1 cellular context compared by ENCODE assay signal in the genomic region with DNA sequence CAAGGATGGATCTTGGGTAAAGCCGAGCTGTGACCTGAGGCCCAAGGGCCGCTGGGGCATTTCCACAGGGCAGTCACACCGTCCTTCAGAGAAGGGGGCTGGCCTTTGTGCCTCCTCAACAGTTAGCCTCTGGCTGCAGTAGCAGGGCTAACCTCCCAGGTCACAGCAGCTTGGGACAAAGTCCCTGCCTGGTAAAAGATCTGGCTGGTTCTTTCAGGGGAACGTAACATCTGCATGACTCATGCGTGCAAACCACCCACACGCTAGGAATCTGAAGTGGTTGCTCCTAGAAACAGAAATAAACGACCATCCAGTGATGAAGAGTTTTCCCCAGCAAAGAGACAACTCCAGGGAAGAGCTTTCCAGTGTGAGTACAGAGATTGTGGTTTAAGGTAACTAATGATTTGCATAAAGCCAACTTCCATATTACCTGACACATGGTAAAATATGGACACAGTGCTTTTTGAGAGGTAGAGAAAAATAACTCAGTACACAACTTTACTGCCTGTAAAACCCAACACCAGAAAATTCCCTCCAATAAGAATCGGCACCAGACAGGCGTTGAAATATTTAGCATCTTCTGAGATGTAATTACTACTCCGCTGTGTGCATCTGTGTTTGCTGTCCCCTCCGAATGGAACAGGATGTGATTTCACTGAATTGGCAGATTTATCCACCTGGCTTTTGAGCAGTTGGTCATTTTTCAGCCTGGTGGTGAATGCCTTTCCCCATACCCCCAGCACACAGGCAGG.
A peak's percentile ranks its signal among the peaks of the same experiment; 100 is the strongest.
TF ChIP-seq lines count a peak whose summit lies in the region.

No MANE protein-coding gene starts in this region.

TF ChIP-seq in HepG2, 621 proteins besides CTCF, POLR2A, EP300 and RAD21 (continued from another document and continues in another):
- TF ChIP-seq, protein P1, sequence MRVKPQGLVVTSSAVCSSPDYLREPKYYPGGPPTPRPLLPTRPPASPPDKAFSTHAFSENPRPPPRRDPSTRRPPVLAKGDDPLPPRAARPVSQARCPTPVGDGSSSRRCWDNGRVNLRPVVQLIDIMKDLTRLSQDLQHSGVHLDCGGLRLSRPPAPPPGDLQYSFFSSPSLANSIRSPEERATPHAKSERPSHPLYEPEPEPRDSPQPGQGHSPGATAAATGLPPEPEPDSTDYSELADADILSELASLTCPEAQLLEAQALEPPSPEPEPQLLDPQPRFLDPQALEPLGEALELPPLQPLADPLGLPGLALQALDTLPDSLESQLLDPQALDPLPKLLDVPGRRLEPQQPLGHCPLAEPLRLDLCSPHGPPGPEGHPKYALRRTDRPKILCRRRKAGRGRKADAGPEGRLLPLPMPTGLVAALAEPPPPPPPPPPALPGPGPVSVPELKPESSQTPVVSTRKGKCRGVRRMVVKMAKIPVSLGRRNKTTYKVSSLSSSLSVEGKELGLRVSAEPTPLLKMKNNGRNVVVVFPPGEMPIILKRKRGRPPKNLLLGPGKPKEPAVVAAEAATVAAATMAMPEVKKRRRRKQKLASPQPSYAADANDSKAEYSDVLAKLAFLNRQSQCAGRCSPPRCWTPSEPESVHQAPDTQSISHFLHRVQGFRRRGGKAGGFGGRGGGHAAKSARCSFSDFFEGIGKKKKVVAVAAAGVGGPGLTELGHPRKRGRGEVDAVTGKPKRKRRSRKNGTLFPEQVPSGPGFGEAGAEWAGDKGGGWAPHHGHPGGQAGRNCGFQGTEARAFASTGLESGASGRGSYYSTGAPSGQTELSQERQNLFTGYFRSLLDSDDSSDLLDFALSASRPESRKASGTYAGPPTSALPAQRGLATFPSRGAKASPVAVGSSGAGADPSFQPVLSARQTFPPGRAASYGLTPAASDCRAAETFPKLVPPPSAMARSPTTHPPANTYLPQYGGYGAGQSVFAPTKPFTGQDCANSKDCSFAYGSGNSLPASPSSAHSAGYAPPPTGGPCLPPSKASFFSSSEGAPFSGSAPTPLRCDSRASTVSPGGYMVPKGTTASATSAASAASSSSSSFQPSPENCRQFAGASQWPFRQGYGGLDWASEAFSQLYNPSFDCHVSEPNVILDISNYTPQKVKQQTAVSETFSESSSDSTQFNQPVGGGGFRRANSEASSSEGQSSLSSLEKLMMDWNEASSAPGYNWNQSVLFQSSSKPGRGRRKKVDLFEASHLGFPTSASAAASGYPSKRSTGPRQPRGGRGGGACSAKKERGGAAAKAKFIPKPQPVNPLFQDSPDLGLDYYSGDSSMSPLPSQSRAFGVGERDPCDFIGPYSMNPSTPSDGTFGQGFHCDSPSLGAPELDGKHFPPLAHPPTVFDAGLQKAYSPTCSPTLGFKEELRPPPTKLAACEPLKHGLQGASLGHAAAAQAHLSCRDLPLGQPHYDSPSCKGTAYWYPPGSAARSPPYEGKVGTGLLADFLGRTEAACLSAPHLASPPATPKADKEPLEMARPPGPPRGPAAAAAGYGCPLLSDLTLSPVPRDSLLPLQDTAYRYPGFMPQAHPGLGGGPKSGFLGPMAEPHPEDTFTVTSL (CRISPR knock-in tag; IDR thresholded peaks at IDR 0.05; ENCODE audit: borderline replicate concordance) = peak; percentile 62; the same call in 1 of the 2 replicates
- TF ChIP-seq, protein P2, sequence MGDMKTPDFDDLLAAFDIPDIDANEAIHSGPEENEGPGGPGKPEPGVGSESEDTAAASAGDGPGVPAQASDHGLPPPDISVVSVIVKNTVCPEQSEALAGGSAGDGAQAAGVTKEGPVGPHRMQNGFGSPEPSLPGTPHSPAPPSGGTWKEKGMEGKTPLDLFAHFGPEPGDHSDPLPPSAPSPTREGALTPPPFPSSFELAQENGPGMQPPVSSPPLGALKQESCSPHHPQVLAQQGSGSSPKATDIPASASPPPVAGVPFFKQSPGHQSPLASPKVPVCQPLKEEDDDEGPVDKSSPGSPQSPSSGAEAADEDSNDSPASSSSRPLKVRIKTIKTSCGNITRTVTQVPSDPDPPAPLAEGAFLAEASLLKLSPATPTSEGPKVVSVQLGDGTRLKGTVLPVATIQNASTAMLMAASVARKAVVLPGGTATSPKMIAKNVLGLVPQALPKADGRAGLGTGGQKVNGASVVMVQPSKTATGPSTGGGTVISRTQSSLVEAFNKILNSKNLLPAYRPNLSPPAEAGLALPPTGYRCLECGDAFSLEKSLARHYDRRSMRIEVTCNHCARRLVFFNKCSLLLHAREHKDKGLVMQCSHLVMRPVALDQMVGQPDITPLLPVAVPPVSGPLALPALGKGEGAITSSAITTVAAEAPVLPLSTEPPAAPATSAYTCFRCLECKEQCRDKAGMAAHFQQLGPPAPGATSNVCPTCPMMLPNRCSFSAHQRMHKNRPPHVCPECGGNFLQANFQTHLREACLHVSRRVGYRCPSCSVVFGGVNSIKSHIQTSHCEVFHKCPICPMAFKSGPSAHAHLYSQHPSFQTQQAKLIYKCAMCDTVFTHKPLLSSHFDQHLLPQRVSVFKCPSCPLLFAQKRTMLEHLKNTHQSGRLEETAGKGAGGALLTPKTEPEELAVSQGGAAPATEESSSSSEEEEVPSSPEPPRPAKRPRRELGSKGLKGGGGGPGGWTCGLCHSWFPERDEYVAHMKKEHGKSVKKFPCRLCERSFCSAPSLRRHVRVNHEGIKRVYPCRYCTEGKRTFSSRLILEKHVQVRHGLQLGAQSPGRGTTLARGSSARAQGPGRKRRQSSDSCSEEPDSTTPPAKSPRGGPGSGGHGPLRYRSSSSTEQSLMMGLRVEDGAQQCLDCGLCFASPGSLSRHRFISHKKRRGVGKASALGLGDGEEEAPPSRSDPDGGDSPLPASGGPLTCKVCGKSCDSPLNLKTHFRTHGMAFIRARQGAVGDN (CRISPR knock-in tag; IDR thresholded peaks at IDR 0.05) = peak; percentile 76
- TF ChIP-seq, protein P3, sequence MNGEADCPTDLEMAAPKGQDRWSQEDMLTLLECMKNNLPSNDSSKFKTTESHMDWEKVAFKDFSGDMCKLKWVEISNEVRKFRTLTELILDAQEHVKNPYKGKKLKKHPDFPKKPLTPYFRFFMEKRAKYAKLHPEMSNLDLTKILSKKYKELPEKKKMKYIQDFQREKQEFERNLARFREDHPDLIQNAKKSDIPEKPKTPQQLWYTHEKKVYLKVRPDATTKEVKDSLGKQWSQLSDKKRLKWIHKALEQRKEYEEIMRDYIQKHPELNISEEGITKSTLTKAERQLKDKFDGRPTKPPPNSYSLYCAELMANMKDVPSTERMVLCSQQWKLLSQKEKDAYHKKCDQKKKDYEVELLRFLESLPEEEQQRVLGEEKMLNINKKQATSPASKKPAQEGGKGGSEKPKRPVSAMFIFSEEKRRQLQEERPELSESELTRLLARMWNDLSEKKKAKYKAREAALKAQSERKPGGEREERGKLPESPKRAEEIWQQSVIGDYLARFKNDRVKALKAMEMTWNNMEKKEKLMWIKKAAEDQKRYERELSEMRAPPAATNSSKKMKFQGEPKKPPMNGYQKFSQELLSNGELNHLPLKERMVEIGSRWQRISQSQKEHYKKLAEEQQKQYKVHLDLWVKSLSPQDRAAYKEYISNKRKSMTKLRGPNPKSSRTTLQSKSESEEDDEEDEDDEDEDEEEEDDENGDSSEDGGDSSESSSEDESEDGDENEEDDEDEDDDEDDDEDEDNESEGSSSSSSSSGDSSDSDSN (CRISPR knock-in tag; IDR thresholded peaks at IDR 0.05) = peak; percentile 39; the same call in 1 of the 2 replicates
- TF ChIP-seq ZFX (CRISPR knock-in tag; IDR thresholded peaks at IDR 0.05; ENCODE audit: low read depth) = peak; percentile 53
- TF ChIP-seq SMAD3 (CRISPR knock-in tag; IDR thresholded peaks at IDR 0.05) = no peak
- TF ChIP-seq, protein P4, sequence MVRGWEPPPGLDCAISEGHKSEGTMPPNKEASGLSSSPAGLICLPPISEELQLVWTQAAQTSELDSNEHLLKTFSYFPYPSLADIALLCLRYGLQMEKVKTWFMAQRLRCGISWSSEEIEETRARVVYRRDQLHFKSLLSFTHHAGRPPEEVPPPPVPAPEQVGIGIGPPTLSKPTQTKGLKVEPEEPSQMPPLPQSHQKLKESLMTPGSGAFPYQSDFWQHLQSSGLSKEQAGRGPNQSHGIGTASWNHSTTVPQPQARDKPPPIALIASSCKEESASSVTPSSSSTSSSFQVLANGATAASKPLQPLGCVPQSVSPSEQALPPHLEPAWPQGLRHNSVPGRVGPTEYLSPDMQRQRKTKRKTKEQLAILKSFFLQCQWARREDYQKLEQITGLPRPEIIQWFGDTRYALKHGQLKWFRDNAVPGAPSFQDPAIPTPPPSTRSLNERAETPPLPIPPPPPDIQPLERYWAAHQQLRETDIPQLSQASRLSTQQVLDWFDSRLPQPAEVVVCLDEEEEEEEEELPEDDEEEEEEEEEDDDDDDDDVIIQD (CRISPR knock-in tag; IDR thresholded peaks at IDR 0.05; ENCODE audit: low read depth) = peak; percentile 76
- TF ChIP-seq RFXAP (CRISPR knock-in tag; IDR thresholded peaks at IDR 0.05; ENCODE audit: borderline replicate concordance) = peak; percentile 21; the same call in 1 of the 2 replicates
- no peak for TF ChIP-seq ZNF260 (CRISPR knock-in tag; IDR thresholded peaks at IDR 0.05; ENCODE audit: borderline replicate concordance, low read depth)
- no peak; the same call in 1 of the 2 replicates for TF ChIP-seq NR2F6 (IDR thresholded peaks at IDR 0.05)
- peak; percentile 74 for TF ChIP-seq NR2F6 (CRISPR knock-in tag; IDR thresholded peaks at IDR 0.05)
- TF ChIP-seq PPARG (CRISPR knock-in tag; conservative IDR thresholded peaks at IDR 0.05) = 0 out of 2 replicates have a peak, but pooled peaks have one; percentile 25
- peak; percentile 24; the same call in 1 of the 2 replicates for TF ChIP-seq NCOA2 (CRISPR knock-in tag; IDR thresholded peaks at IDR 0.05)
- 0 out of 2 replicates have a peak, but pooled peaks have one; percentile 30 for TF ChIP-seq MTA1 (CRISPR knock-in tag; IDR thresholded peaks at IDR 0.05; ENCODE audit: borderline replicate concordance)
- no peak for TF ChIP-seq MEF2D (CRISPR knock-in tag; IDR thresholded peaks at IDR 0.05)
- no peak for TF ChIP-seq EEA1 (CRISPR knock-in tag; IDR thresholded peaks at IDR 0.05; ENCODE audit: borderline replicate concordance)
- TF ChIP-seq HDAC1 (CRISPR knock-in tag; IDR thresholded peaks at IDR 0.05) = peak; percentile 18; the same call in 1 of the 2 replicates
- no peak for TF ChIP-seq ZFAT (CRISPR knock-in tag; conservative IDR thresholded peaks at IDR 0.05)
- TF ChIP-seq, protein P5, sequence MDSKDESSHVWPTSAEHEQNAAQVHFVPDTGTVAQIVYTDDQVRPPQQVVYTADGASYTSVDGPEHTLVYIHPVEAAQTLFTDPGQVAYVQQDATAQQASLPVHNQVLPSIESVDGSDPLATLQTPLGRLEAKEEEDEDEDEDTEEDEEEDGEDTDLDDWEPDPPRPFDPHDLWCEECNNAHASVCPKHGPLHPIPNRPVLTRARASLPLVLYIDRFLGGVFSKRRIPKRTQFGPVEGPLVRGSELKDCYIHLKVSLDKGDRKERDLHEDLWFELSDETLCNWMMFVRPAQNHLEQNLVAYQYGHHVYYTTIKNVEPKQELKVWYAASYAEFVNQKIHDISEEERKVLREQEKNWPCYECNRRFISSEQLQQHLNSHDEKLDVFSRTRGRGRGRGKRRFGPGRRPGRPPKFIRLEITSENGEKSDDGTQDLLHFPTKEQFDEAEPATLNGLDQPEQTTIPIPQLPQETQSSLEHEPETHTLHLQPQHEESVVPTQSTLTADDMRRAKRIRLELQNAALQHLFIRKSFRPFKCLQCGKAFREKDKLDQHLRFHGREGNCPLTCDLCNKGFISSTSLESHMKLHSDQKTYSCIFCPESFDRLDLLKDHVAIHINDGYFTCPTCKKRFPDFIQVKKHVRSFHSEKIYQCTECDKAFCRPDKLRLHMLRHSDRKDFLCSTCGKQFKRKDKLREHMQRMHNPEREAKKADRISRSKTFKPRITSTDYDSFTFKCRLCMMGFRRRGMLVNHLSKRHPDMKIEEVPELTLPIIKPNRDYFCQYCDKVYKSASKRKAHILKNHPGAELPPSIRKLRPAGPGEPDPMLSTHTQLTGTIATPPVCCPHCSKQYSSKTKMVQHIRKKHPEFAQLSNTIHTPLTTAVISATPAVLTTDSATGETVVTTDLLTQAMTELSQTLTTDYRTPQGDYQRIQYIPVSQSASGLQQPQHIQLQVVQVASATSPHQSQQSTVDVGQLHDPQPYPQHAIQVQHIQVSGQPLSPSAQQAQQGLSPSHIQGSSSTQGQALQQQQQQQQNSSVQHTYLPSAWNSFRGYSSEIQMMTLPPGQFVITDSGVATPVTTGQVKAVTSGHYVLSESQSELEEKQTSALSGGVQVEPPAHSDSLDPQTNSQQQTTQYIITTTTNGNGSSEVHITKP (CRISPR knock-in tag; IDR thresholded peaks at IDR 0.05; ENCODE audit: low read depth) = peak; percentile 84
- TF ChIP-seq SOX5 (CRISPR knock-in tag; IDR thresholded peaks at IDR 0.05; ENCODE audit: borderline replicate concordance) = peak; percentile 41; the same call in 1 of the 2 replicates
- peak; percentile 99 for TF ChIP-seq FOSL2 (CRISPR knock-in tag; IDR thresholded peaks at IDR 0.05)
- peak; percentile 70; the same call in 1 of the 2 replicates for TF ChIP-seq HMG20A (CRISPR knock-in tag; IDR thresholded peaks at IDR 0.05; ENCODE audit: borderline replicate concordance)
- TF ChIP-seq, protein P6, sequence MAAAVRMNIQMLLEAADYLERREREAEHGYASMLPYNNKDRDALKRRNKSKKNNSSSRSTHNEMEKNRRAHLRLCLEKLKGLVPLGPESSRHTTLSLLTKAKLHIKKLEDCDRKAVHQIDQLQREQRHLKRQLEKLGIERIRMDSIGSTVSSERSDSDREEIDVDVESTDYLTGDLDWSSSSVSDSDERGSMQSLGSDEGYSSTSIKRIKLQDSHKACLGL (CRISPR knock-in tag; IDR thresholded peaks at IDR 0.05) = 0 out of 2 replicates have a peak, but pooled peaks have one; percentile 38
- TF ChIP-seq NFATC3 (CRISPR knock-in tag; IDR thresholded peaks at IDR 0.05) = no peak
- peak; percentile 88 for TF ChIP-seq TEAD3 (CRISPR knock-in tag; optimal IDR thresholded peaks at IDR 0.05; ENCODE audit: borderline replicate concordance)
- TF ChIP-seq ZNF792 (CRISPR knock-in tag; IDR thresholded peaks at IDR 0.05) = 0 out of 2 replicates have a peak, but pooled peaks have one; percentile 24
- peak; percentile 69 for TF ChIP-seq GATAD2A (CRISPR knock-in tag; IDR thresholded peaks at IDR 0.05)
- TF ChIP-seq MXD4 (CRISPR knock-in tag; IDR thresholded peaks at IDR 0.05) = no peak
- peak; percentile 42; the same call in 1 of the 2 replicates for TF ChIP-seq ERF (CRISPR knock-in tag; IDR thresholded peaks at IDR 0.05)
- peak; percentile 72; the same call in 1 of the 3 replicates for TF ChIP-seq MXI1 (IDR thresholded peaks at IDR 0.05; ENCODE audit: borderline replicate concordance, low read depth, low read length)
- peak; percentile 35; the same call in 1 of the 2 replicates for TF ChIP-seq BCL6 (CRISPR knock-in tag; IDR thresholded peaks at IDR 0.05)
- TF ChIP-seq RFX1 (IDR thresholded peaks at IDR 0.05) = peak; percentile 92
- TF ChIP-seq ZEB1 (IDR thresholded peaks at IDR 0.05; ENCODE audit: insufficient replicate concordance, low read depth) = no peak
- TF ChIP-seq ZNF143 (CRISPR knock-in tag; IDR thresholded peaks at IDR 0.05) = peak; percentile 63
- TF ChIP-seq, protein P7, sequence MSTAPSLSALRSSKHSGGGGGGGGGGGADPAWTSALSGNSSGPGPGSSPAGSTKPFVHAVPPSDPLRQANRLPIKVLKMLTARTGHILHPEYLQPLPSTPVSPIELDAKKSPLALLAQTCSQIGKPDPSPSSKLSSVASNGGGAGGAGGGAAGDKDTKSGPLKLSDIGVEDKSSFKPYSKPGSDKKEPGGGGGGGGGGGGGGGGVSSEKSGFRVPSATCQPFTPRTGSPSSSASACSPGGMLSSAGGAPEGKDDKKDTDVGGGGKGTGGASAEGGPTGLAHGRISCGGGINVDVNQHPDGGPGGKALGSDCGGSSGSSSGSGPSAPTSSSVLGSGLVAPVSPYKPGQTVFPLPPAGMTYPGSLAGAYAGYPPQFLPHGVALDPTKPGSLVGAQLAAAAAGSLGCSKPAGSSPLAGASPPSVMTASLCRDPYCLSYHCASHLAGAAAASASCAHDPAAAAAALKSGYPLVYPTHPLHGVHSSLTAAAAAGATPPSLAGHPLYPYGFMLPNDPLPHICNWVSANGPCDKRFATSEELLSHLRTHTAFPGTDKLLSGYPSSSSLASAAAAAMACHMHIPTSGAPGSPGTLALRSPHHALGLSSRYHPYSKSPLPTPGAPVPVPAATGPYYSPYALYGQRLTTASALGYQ (CRISPR knock-in tag; IDR thresholded peaks at IDR 0.05) = no peak
- 0 out of 2 replicates have a peak, but pooled peaks have one; percentile 55 for TF ChIP-seq DPF2 (CRISPR knock-in tag; IDR thresholded peaks at IDR 0.05; ENCODE audit: borderline replicate concordance, low read depth)
- TF ChIP-seq MATR3 (CRISPR knock-in tag; IDR thresholded peaks at IDR 0.05) = no peak
